In genomic region chr9:75142208-75142607, GRCh38 we compare ENCODE assay signal across 1 cellular context.
TF ChIP-seq lines count a peak whose summit lies in the region.

No MANE protein-coding gene starts in this region.

TF ChIP-seq in WTC11, 78 proteins besides CTCF, POLR2A, EP300 and RAD21 (continued from another document):
- no peak for TF ChIP-seq ATF2 (CRISPR knock-in tag; IDR thresholded peaks at IDR 0.05; ENCODE audit: borderline replicate concordance, low read depth)
